Comparison of ENCODE assay signal across 17 cellular contexts in genomic region chr13:79241697-79242096, GRCh38.
DNase-seq lines count a peak whose midpoint lies in the region; ATAC-seq, FAIRE-seq and TF ChIP-seq lines count a peak whose summit lies in the region.
"Had no signal": no experiment of that assay in that cellular context is flagged by ENCODE, and none has a peak within 500 bp of the region (broad histone marks: within the 10 kb centered on the region; RNA-seq: fewer than 3 reads in every experiment).

No MANE protein-coding gene starts in this region.

- FAIRE-seq in GM12878 (lab: Jason Lieb, UNC): no peak
- FAIRE-seq: GM12891, GM19239, H54, HepG2 had no signal

- no peak for ATAC-seq in GM12878
- ATAC-seq: CD8-positive, alpha-beta T cell; HepG2 had no signal

- DNase-seq in GM12878 (ENCODE audit: low read depth, low spot score) (no peak), left kidney (ENCODE audit: low read depth, low spot score) (peak; percentile 45), SKM-1 treated with dmso at 0.1 percent for 144 hours (lab: John Stamatoyannopoulos, UW; ENCODE audit: unreplicated experiment) (no peak), LoVo (ENCODE audit: low spot score) (no peak), SW480 (ENCODE audit: low spot score) (no peak)
- DNase-seq: Calu3; CD8-positive, alpha-beta T cell; DMS79 treated with DMSO at 0.1 percent for 48 hours; GF-D8; HCEC 1CT; HFFc6 had no signal

- TF ChIP-seq EP300 in GM12878 (IDR thresholded peaks at IDR 0.05; ENCODE audit: borderline replicate concordance in 1 of 2, control insufficient read depth in 1 of 2, low read depth in 2 of 2, low read length in 2 of 2): no peak

- H3K36me3 ChIP-seq in HEK293 (ENCODE audit: control insufficient read depth in 2 of 2, insufficient read depth in 1 of 2, low read length in 2 of 2): no peaks in the 10 kb centered on the region
- H3K36me3 ChIP-seq in GM12878 (ENCODE audit: control insufficient read depth in 2 of 2, insufficient read depth in 2 of 2, low read length in 1 of 2): no peaks in the 10 kb centered on the region
- H3K36me3 ChIP-seq: BLaER1 treated with 17β-estradiol and CSF1 and Interleukin-3, amounts not matched to agents 10 nM and 100 nM had no signal

- H3K4me1 ChIP-seq in HEK293 (ENCODE audit: control insufficient read depth, insufficient read depth, low read length) (no peaks in the 10 kb centered on the region), GM12878 (ENCODE audit: control insufficient read depth, insufficient read depth, low read length) (peaks cover 7% of the 10 kb centered on the region)
- H3K4me1 ChIP-seq: BLaER1 treated with 17β-estradiol and CSF1 and Interleukin-3, amounts not matched to agents 10 nM and 100 nM had no signal

- H3K79me2 ChIP-seq in GM12878 (ENCODE audit: control insufficient read depth, insufficient read depth, low read length): no peaks in the 10 kb centered on the region

- no peaks in the 10 kb centered on the region for H3K9me3 ChIP-seq in HEK293 (ENCODE audit: control insufficient read depth, insufficient read depth, low read depth, low read length)
- H3K9me3 ChIP-seq in GM12878 (replicated peaks; ENCODE audit: control insufficient read depth, insufficient read depth, low read length): no peaks in the 10 kb centered on the region
- H3K9me3 ChIP-seq: BLaER1 treated with 17β-estradiol and CSF1 and Interleukin-3, amounts not matched to agents 10 nM and 100 nM had no signal

- no peak for TF ChIP-seq POLR2A in GM12878 (IDR thresholded peaks at IDR 0.05; ENCODE audit: low read depth, low read length)

- no TSS peak for BruUV-seq in GM12878 (replicated peaks; lab: Mats Ljungman, UMichigan)

- 14% methylated on average over 4 of the region's 4 CpGs for WGBS in GM12878 (ENCODE audit: insufficient coverage, insufficient replicate concordance, low lambda C conversion rate, missing lambda C conversion rate)

- H3K9ac ChIP-seq in GM12878 (ENCODE audit: control insufficient read depth, insufficient read depth, low read length): no peak overlapping the region
- H3K9ac ChIP-seq: BLaER1 treated with 17β-estradiol and CSF1 and Interleukin-3, amounts not matched to agents 10 nM and 100 nM had no signal

- peak overlapping the region; percentile 25 for H2AFZ ChIP-seq in GM12878 (ENCODE audit: control insufficient read depth, low read depth, low read length)

- SMC1A ChIA-PET in GM12878 (lab: Charles Lee; ENCODE audit: uncharacterized antibody, unreplicated experiment): interaction anchor here (0.6 kb wide), 1 partner anchor 225 kb away, joined by 3 read pairs; no protein-coding TSS in a partner anchor

- H3K4me2 ChIP-seq in GM12878 (ENCODE audit: control insufficient read depth, insufficient read depth): no peak overlapping the region
- H3K4me2 ChIP-seq: BLaER1 treated with 17β-estradiol and CSF1 and Interleukin-3, amounts not matched to agents 10 nM and 100 nM had no signal

- intact Hi-C loops in GM12878 (cut with micrococcal nuclease; ENCODE audit: unreplicated experiment): no loop called here

- in situ Hi-C loops in GM12878 (cut with MboI): no loop called here

- CTCF ChIA-PET in HEK293 (lab: Yijun Ruan, JAX): no interaction called here
- CTCF ChIA-PET in GM12878 (lab: Yijun Ruan, JAX): no interaction called here

- H3K27ac ChIP-seq in HEK293 (ENCODE audit: extremely low read depth, low read depth, low read length): no peak overlapping the region
- H3K27ac ChIP-seq in GM12878 (ENCODE audit: control insufficient read depth, insufficient read depth): no peak overlapping the region
- H3K27ac ChIP-seq: BLaER1 treated with 17β-estradiol and CSF1 and Interleukin-3, amounts not matched to agents 10 nM and 100 nM had no signal

- no peak for TF ChIP-seq CTCF in HEK293 (tag by site-specific recombination; IDR thresholded peaks at IDR 0.05)
- no peak for TF ChIP-seq CTCF in GM12878 (IDR thresholded peaks at IDR 0.05 in 2 of 3, conservative IDR thresholded peaks at IDR 0.05 in 1 of 3; ENCODE audit: control insufficient read depth in 2 of 3, extremely low read depth in 1 of 3, insufficient read depth in 1 of 3, low read depth in 3 of 3, low read length in 3 of 3)

- POLR2A ChIA-PET in HEK293 (lab: Yijun Ruan, JAX) (no interaction called here), GM12878 (lab: Charles Lee) (interaction anchor here (0.9 kb wide), 1 partner anchor 181 kb away, joined by 3 read pairs; no protein-coding TSS in a partner anchor)

- no peaks in the 10 kb centered on the region for H3K27me3 ChIP-seq in GM12878 (replicated peaks in 1 of 2; ENCODE audit: control insufficient read depth in 2 of 2, insufficient read depth in 2 of 2, low read length in 1 of 2)
- H3K27me3 ChIP-seq: BLaER1 treated with 17β-estradiol and CSF1 and Interleukin-3, amounts not matched to agents 10 nM and 100 nM had no signal

- H4K20me1 ChIP-seq in GM12878 (ENCODE audit: control insufficient read depth, insufficient read depth): no peaks in the 10 kb centered on the region
- H4K20me1 ChIP-seq: BLaER1 treated with 17β-estradiol and CSF1 and Interleukin-3, amounts not matched to agents 10 nM and 100 nM had no signal

- no peak overlapping the region for H3K4me3 ChIP-seq in HEK293 (ENCODE audit: low read depth, low read length)
- H3K4me3 ChIP-seq in GM12878: no peak overlapping the region
- H3K4me3 ChIP-seq: BLaER1 treated with 17β-estradiol and CSF1 and Interleukin-3, amounts not matched to agents 10 nM and 100 nM had no signal

- RAD21 ChIA-PET in GM12878 (lab: Charles Lee; ENCODE audit: unreplicated experiment): no interaction called here

- no peak for TF ChIP-seq RAD21 in GM12878 (IDR thresholded peaks at IDR 0.05; ENCODE audit: insufficient read depth, low read depth, low read length)

TF ChIP-seq in HEK293, 187 proteins besides CTCF, POLR2A, EP300 and RAD21 (continues in another document):
- peak; percentile 87 for TF ChIP-seq TRIM28 (IDR thresholded peaks at IDR 0.05; ENCODE audit: borderline replicate concordance, low read length)
- no peak for TF ChIP-seq GFI1B (tag by site-specific recombination; IDR thresholded peaks at IDR 0.05)
- no peak for TF ChIP-seq ZNF223 (tag by site-specific recombination; IDR thresholded peaks at IDR 0.05)
- TF ChIP-seq PRDM10 (tag by site-specific recombination; IDR thresholded peaks at IDR 0.05): peak; percentile 75
- no peak for TF ChIP-seq ZXDB (tag by site-specific recombination; IDR thresholded peaks at IDR 0.05)
- no peak for TF ChIP-seq ZNF792 (tag by site-specific recombination; IDR thresholded peaks at IDR 0.05)

TF ChIP-seq in GM12878, 131 proteins besides CTCF, POLR2A, EP300 and RAD21:
- TF ChIP-seq BCL11A (IDR thresholded peaks at IDR 0.05; ENCODE audit: low read depth, low read length) (no peak), POLR2AphosphoS2 (IDR thresholded peaks at IDR 0.05; ENCODE audit: low read depth, low read length) (no peak), YBX1 (IDR thresholded peaks at IDR 0.05) (no peak), HDAC2 (IDR thresholded peaks at IDR 0.05) (no peak), SRF (IDR thresholded peaks at IDR 0.05; ENCODE audit: low read depth in 2 of 2, low read length in 2 of 2) (no peak), NRF1 (conservative IDR thresholded peaks at IDR 0.05; ENCODE audit: low read depth, low read length) (no peak), PKNOX1 (IDR thresholded peaks at IDR 0.05) (no peak), ZNF217 (IDR thresholded peaks at IDR 0.05) (no peak), FOXK2 (IDR thresholded peaks at IDR 0.05) (no peak), CHD2 (IDR thresholded peaks at IDR 0.05; ENCODE audit: borderline replicate concordance, low read depth, low read length) (no peak), IKZF1 (conservative IDR thresholded peaks at IDR 0.05) (no peak), MEF2B (IDR thresholded peaks at IDR 0.05; ENCODE audit: partially characterized antibody, poor library complexity, severe bottlenecking) (no peak), SKIL (IDR thresholded peaks at IDR 0.05; ENCODE audit: low read depth, poor library complexity, severe bottlenecking) (no peak), CBFB (IDR thresholded peaks at IDR 0.05; ENCODE audit: low read depth) (no peak)
